Comparison of ENCODE assay signal across 26 cellular contexts in genomic region chr11:12554122-12554521, GRCh38.
"Had no signal": no experiment of that assay in that cellular context is flagged by ENCODE, and none has a peak within 500 bp of the region (broad histone marks: within the 10 kb centered on the region; RNA-seq: fewer than 3 reads in every experiment).

No MANE protein-coding gene starts in this region.

- ATAC-seq: natural killer cell; psoas muscle; right cardiac atrium; right lobe of liver; stimulated activated effector memory CD8-positive, alpha-beta T cell treated with anti-CD3 and anti-CD28 coated beads, Interleukin-12 subunit alpha, Interleukin-12 subunit beta, amount 100 ng/mL, for 72 hours; stimulated activated naive B cell treated with anti-CD40 and anti-IgM and Interleukin-4, amounts not matched to agents 10 μg/mL and 1 μg/mL and 100 μg/mL, for 72 hours had no signal

- DNase-seq: natural killer cell; occipital lobe; ovary; posterior cingulate gyrus; psoas muscle; right cardiac atrium; right lobe of liver; sigmoid colon; small intestine; stimulated activated CD4-positive, alpha-beta T cell treated with anti-CD3 and anti-CD28 coated beads, Interleukin-15, amount 100 ng/mL, for 24 hours; stimulated activated CD4-positive, alpha-beta T cell treated with anti-CD3 and anti-CD28 coated beads, Interleukin-2, amount 100 ng/mL, for 24 hours; stimulated activated CD4-positive, alpha-beta T cell treated with anti-CD3 and anti-CD28 coated beads, Interleukin-2, amount 100 ng/mL, for 48 hours; stimulated activated CD4-positive, alpha-beta T cell treated with anti-CD3 and anti-CD28 coated beads, Interleukin-4, amount 100 ng/mL, for 24 hours; stimulated activated naive B cell treated with anti-CD40 and anti-IgM and Interleukin-4, amounts not matched to agents 10 μg/mL and 1 μg/mL and 100 μg/mL, for 72 hours; stimulated activated naive CD4-positive, alpha-beta T cell treated with Interleukin-2 at 50 U/mL for 16 hours; stomach; thyroid gland; trophoblast cell; upper lobe of left lung had no signal

- H3K27me3 ChIP-seq: neural progenitor cell, ovary, right lobe of liver, sigmoid colon, stomach, thyroid gland, tibial nerve, upper lobe of left lung, vagina had no signal

- H3K79me2 ChIP-seq: parathyroid adenoma had no signal

- H3K9me3 ChIP-seq: ovary, right lobe of liver, sigmoid colon, thoracic aorta, thyroid gland, tibial nerve, upper lobe of left lung, vagina had no signal

- H3K4me1 ChIP-seq: parathyroid adenoma, right lobe of liver had no signal

- H3K9ac ChIP-seq: neural progenitor cell, parathyroid adenoma had no signal

- H2AFZ ChIP-seq: neural progenitor cell, parathyroid adenoma had no signal

- H3K4me2 ChIP-seq: neural progenitor cell had no signal

- H3K27ac ChIP-seq: neural progenitor cell, ovary, parathyroid adenoma, psoas muscle, right lobe of liver, stomach, thoracic aorta, thyroid gland, tibial nerve, upper lobe of left lung, vagina had no signal

- H3K36me3 ChIP-seq: neural progenitor cell, ovary, right lobe of liver, sigmoid colon, stomach, thoracic aorta, thyroid gland, tibial nerve, upper lobe of left lung, vagina had no signal

- FAIRE-seq: small intestine, urothelium cell line had no signal

- H3K4me3 ChIP-seq: neural progenitor cell, ovary, psoas muscle, right lobe of liver, sigmoid colon, stomach, thoracic aorta, thyroid gland, tibial nerve, upper lobe of left lung, vagina had no signal
